ENCODE assay signal across 14 cellular contexts in genomic region chr10:43126759-43127424, GRCh38. TPM values are rescaled to one million over a fixed set of nuclear protein-coding genes. Genes with fewer than 3 reads are reported as not detected.
DNase-seq lines count a peak whose midpoint lies in the region; ATAC-seq and TF ChIP-seq lines count a peak whose summit lies in the region.
"Had no signal": no experiment of that assay in that cellular context is flagged by ENCODE, and none has a peak within 500 bp of the region (broad histone marks: within the 10 kb centered on the region; RNA-seq: fewer than 3 reads in every experiment).

No MANE protein-coding gene starts in this region.

- no peak overlapping the region for H3K14ac ChIP-seq in neuronal stem cell (ENCODE audit: low read length)

- no peaks in the 10 kb centered on the region for H3K36me3 ChIP-seq in testis (ENCODE audit: low read depth, missing control alignments)
- no peaks in the 10 kb centered on the region for H3K36me3 ChIP-seq in neuronal stem cell (replicated peaks in 1 of 2; ENCODE audit: control insufficient read depth in 2 of 2, insufficient read depth in 2 of 2, low read length in 2 of 2)
- H3K36me3 ChIP-seq in Peyer's patch, result no peaks in the 10 kb centered on the region
- H3K36me3 ChIP-seq: upper lobe of left lung had no signal

- H2BK15ac ChIP-seq in neuronal stem cell (ENCODE audit: low read length), result no peak overlapping the region

- H3K18ac ChIP-seq in neuronal stem cell (ENCODE audit: low read length), result no peak overlapping the region

- TF ChIP-seq POLR2A in testis (IDR thresholded peaks at IDR 0.05), result no peak
- no peak for TF ChIP-seq POLR2A in Peyer's patch (IDR thresholded peaks at IDR 0.05)

- no peak overlapping the region for H2AFZ ChIP-seq in neuronal stem cell (ENCODE audit: low read length)

- no peak overlapping the region for H4K91ac ChIP-seq in neuronal stem cell (ENCODE audit: low read depth, low read length, poor library complexity)

- H3K4me1 ChIP-seq in testis (no peaks in the 10 kb centered on the region), neuronal stem cell (ENCODE audit: control insufficient read depth in 2 of 2, insufficient read depth in 1 of 2, low read depth in 1 of 2, low read length in 2 of 2) (no peaks in the 10 kb centered on the region), Peyer's patch (peaks cover 0 to 9% (median 0%) of the 10 kb centered on the region in 4 donors)

- H2AK5ac ChIP-seq in neuronal stem cell (ENCODE audit: low read depth, low read length), result no peak overlapping the region

- H3K79me1 ChIP-seq in neuronal stem cell (ENCODE audit: low read depth, low read length), result no peaks in the 10 kb centered on the region

- no peak overlapping the region for H2BK5ac ChIP-seq in neuronal stem cell (ENCODE audit: low read length)

- H4K8ac ChIP-seq in neuronal stem cell (ENCODE audit: low read depth, low read length), result no peak overlapping the region

- peak; percentile 51 for ATAC-seq in HG02885 (IDR thresholded peaks at IDR 0.05; ENCODE audit: poor library complexity, unreplicated experiment)
- ATAC-seq in omental fat pad (ENCODE audit: low FRiP score), result no peak
- ATAC-seq: esophagus mucosa had no signal

- intact Hi-C loops in testis (cut with DNase I; ENCODE audit: low total_unique reads), result no loop called here

- no peak overlapping the region for H2BK12ac ChIP-seq in neuronal stem cell (ENCODE audit: low read length)

- TF ChIP-seq CTCF in testis (IDR thresholded peaks at IDR 0.05) (no peak), omental fat pad (IDR thresholded peaks at IDR 0.05) (no peak), Peyer's patch (IDR thresholded peaks at IDR 0.05) (no peak)

- DNase-seq in activated T-cell treated with anti-CD3 and anti-CD28 coated beads, Interleukin-2, amount 50 U/mL, for 48 hours, result peak; percentile 16 to 22
- no peak for DNase-seq in activated T-cell treated with anti-CD3 and anti-CD28 coated beads, Interleukin-2, amount 50 U/mL, for 1 hour
- DNase-seq in activated CD8-positive, alpha-beta memory T cell treated with anti-CD3 and anti-CD28 coated beads, Interleukin-2, amount 50 U/mL, for 48 hours, result peak; percentile 37
- DNase-seq in testis (peak; percentile 2), omental fat pad (ENCODE audit: low spot score) (no peak), neuronal stem cell (ENCODE audit: low spot score) (no peak), Peyer's patch (no peak)
- DNase-seq: activated CD4-positive, alpha-beta T cell treated with anti-CD3 and anti-CD28 coated beads for 48 hours; NCI-H187 treated with DMSO at 0.1 percent for 48 hours; nucleus accumbens; stimulated activated CD4-positive, alpha-beta T cell treated with anti-CD3 and anti-CD28 coated beads, Interleukin-4, amount 100 ng/mL, for 4 hours had no signal

- 78 to 80% methylated on average over 7 of the region's 7 CpGs for WGBS in testis, 2 donors
- no CpG with 5 or more reads among the region's 7 CpGs for WGBS in neuronal stem cell (ENCODE audit: extremely low coverage in 2 of 2, insufficient read length in 2 of 2, insufficient replicate concordance in 1 of 2), 2 donors

- H3K4ac ChIP-seq in neuronal stem cell (ENCODE audit: low read length), result no peak overlapping the region

- no peaks in the 10 kb centered on the region for H3K27me3 ChIP-seq in testis
- peaks cover 0 to 21% (median 0%) of the 10 kb centered on the region in 3 experiments for H3K27me3 ChIP-seq in neuronal stem cell (ENCODE audit: control insufficient read depth in 3 of 3, insufficient read depth in 3 of 3, low read depth in 1 of 3, low read length in 3 of 3)
- H3K27me3 ChIP-seq in Peyer's patch, result no peaks in the 10 kb centered on the region
- H3K27me3 ChIP-seq: upper lobe of left lung had no signal

- no peak overlapping the region for H3K9ac ChIP-seq in neuronal stem cell (ENCODE audit: low read depth, low read length, poor library complexity)

- H3K23ac ChIP-seq in neuronal stem cell (ENCODE audit: low read depth, low read length, poor library complexity), result no peak overlapping the region

- H3K9me3 ChIP-seq in testis (no peaks in the 10 kb centered on the region), neuronal stem cell (replicated peaks in 1 of 2; ENCODE audit: control insufficient read depth in 2 of 2, insufficient read depth in 1 of 2, low read depth in 1 of 2, low read length in 2 of 2) (no peaks in the 10 kb centered on the region), Peyer's patch (no peaks in the 10 kb centered on the region)
- H3K9me3 ChIP-seq: upper lobe of left lung had no signal

- H3K27ac ChIP-seq in testis, result no peak overlapping the region
- H3K27ac ChIP-seq in neuronal stem cell (replicated peaks; ENCODE audit: low read length), result no peak overlapping the region
- no peak overlapping the region for H3K27ac ChIP-seq in Peyer's patch
- H3K27ac ChIP-seq: upper lobe of left lung had no signal

- H3K4me3 ChIP-seq in testis (no peak overlapping the region), neuronal stem cell (ENCODE audit: low read length in 2 of 2) (no peak overlapping the region), Peyer's patch (no peak overlapping the region)
- H3K4me3 ChIP-seq: upper lobe of left lung had no signal

- no peak overlapping the region for H3K4me2 ChIP-seq in neuronal stem cell (ENCODE audit: insufficient read depth, low read length, poor library complexity, severe bottlenecking)

- no peak overlapping the region for H2BK120ac ChIP-seq in neuronal stem cell (ENCODE audit: low read depth, low read length)

RNA-seq across cellular contexts. Expression of gene CSGALNACT2, which starts 11.4 kb away (rescaled TPM):
- total RNA-seq in testis, result 10 to 100 TPM; 16.7 to 17.9 TPM
- 13.9 TPM for polyA plus RNA-seq in testis (ENCODE audit: insufficient read depth, low read depth, low replicate concordance)
- 10 to 100 TPM; 22.0 to 45.8 (median 37.9) TPM for total RNA-seq in omental fat pad
- polyA plus RNA-seq in neuronal stem cell (2013, experiment 1 of 2), result 6.7 TPM
- polyA plus RNA-seq in neuronal stem cell (2013, experiment 2 of 2), result 7.4 TPM
- 10 to 100 TPM in 1 of 4 donors, 1 to 10 TPM in 3; 5.8 to 24.8 (median 7.9) TPM for total RNA-seq in Peyer's patch

RNA-seq across cellular contexts. Expression of gene RET, which starts 50.0 kb away (rescaled TPM):
- total RNA-seq in testis (1 to 10 TPM; 7.3 to 9.5 TPM), omental fat pad (1 to 10 TPM in 2 of 4 donors, under 1 TPM in 2; 0.79 to 1.3 (median 0.96) TPM), Peyer's patch (1 to 10 TPM; 1.2 to 5.8 (median 1.7) TPM)
- polyA plus RNA-seq in testis (ENCODE audit: insufficient read depth, low read depth, low replicate concordance), result 5.1 TPM
- 2.3 TPM for polyA plus RNA-seq in neuronal stem cell (2013, experiment 1 of 2)
- polyA plus RNA-seq in neuronal stem cell (2013, experiment 2 of 2), result 2.2 TPM

Comparison
In these comparisons a context has a peak if more than half of its experiments do, and no peak if none do; other contexts are left out.
1. DNase-seq: peak in activated T-cell treated with anti-CD3 and anti-CD28 coated beads, Interleukin-2, amount 50 U/mL, for 48 hours (2 of 2), activated CD8-positive, alpha-beta memory T cell treated with anti-CD3 and anti-CD28 coated beads, Interleukin-2, amount 50 U/mL, for 48 hours (single experiment) and testis (single experiment); none in activated T-cell treated with anti-CD3 and anti-CD28 coated beads, Interleukin-2, amount 50 U/mL, for 1 hour (single experiment), omental fat pad (single experiment), neuronal stem cell (single experiment) and Peyer's patch (0 of 3).